Comparison of ENCODE assay signal across 17 cellular contexts in the genomic region with DNA sequence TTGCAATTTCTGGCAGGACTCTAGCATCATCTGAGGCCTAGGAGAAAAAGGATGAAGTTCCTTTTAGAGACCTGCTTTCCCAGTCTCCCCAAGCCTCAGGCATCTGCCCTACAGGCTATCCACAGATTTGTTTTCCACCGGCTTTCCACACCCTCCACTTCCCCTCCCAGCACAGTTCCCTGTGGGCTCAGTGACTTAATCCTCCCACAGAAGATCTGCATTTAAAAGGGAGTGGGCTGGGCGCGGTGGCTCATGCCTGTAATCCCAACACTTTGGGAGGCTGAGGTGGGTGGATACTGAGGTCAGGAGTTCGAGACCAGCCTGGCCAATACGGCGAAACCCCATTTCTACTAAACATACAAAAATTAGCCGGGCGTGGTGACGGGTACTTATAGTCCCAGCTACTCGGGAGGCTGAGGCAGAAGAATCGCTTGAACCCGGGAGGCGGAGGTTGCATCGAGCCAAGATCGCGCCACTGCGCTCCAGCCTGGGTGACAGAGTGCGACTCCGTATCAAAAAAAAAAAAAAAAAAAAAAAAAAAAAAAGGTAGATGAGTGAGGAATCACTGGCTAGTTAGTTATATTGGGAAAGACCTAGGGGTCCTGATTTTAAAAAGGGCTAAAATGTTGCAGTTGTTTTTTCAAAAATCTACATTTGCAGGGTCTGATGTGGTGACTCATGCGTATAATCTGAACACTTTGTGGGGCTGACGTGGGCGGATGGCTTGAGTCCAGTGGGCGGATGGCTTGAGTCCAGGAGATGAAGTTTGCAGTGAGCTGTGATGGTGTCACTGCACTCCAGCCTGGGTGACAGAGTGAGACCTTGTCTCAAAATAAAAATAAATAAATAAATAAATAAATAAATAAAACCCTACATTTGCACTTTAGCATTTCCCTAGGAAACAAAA.
A peak's percentile ranks its signal among the peaks of the same experiment; 100 is the strongest.
DNase-seq lines count a peak whose midpoint lies in the region; ATAC-seq and TF ChIP-seq lines count a peak whose summit lies in the region.
"Had no signal": no experiment of that assay in that cellular context is flagged by ENCODE, and none has a peak within 500 bp of the region (broad histone marks: within the 10 kb centered on the region; RNA-seq: fewer than 3 reads in every experiment).

No MANE protein-coding gene starts in this region.

- H4K91ac ChIP-seq in mesenchymal stem cell (ENCODE audit: low read length), result no peak overlapping the region

- no peaks in the 10 kb centered on the region for H3K9me3 Mint-ChIP-seq in T-cell
- no peaks in the 10 kb centered on the region for H3K9me3 Mint-ChIP-seq in activated naive CD8-positive, alpha-beta T cell treated with anti-CD3 and anti-CD28 coated beads, Interleukin-2, amount 50 U/mL, for 24 hours
- H3K9me3 Mint-ChIP-seq: HFFc6 had no signal

- no peaks in the 10 kb centered on the region for H3K4me1 ChIP-seq in fibroblast of lung (ENCODE audit: control insufficient read depth, extremely low read depth, insufficient read depth, low read length)
- peaks cover 2% of the 10 kb centered on the region for H3K4me1 ChIP-seq in mesenchymal stem cell (ENCODE audit: control insufficient read depth, insufficient read depth, low read depth, low read length)
- H3K4me1 ChIP-seq: pancreas had no signal

- H3K4me3 Mint-ChIP-seq in T-cell, result no peak overlapping the region
- no peak overlapping the region for H3K4me3 Mint-ChIP-seq in activated naive CD8-positive, alpha-beta T cell treated with anti-CD3 and anti-CD28 coated beads, Interleukin-2, amount 50 U/mL, for 24 hours
- H3K4me3 Mint-ChIP-seq: dendritic cell treated with granulocyte-macrophage colony-stimulating factor and Interleukin-4, amounts not matched to agents 40 ng/mL and 50 ng/mL, for 4 days; HFFc6 had no signal

- 87% methylated on average over 23 of the region's 23 CpGs for WGBS in mesenchymal stem cell
- WGBS in lower leg skin, 2 donors, result 81 to 83% methylated on average over 23 of the region's 23 CpGs

- H3K4me1 Mint-ChIP-seq in T-cell, result no peaks in the 10 kb centered on the region
- no peaks in the 10 kb centered on the region for H3K4me1 Mint-ChIP-seq in activated naive CD8-positive, alpha-beta T cell treated with anti-CD3 and anti-CD28 coated beads, Interleukin-2, amount 50 U/mL, for 24 hours

- no peaks in the 10 kb centered on the region for H3K36me3 ChIP-seq in fibroblast of lung (ENCODE audit: control insufficient read depth, insufficient read depth, low read length)
- no peaks in the 10 kb centered on the region for H3K36me3 ChIP-seq in mesenchymal stem cell (ENCODE audit: control insufficient read depth in 1 of 2, insufficient read depth in 2 of 2, low read depth in 1 of 2, low read length in 2 of 2)
- H3K36me3 ChIP-seq: pancreas had no signal

- no peaks in the 10 kb centered on the region for H4K20me1 ChIP-seq in fibroblast of lung (ENCODE audit: control insufficient read depth, extremely low read depth, insufficient read depth, low read length)

- H3K4me2 ChIP-seq in fibroblast of lung (ENCODE audit: extremely low read depth, insufficient read depth, low read length) (no peak overlapping the region), mesenchymal stem cell (ENCODE audit: low read length, poor library complexity, severe bottlenecking) (no peak overlapping the region)

- CTCF ChIA-PET in T-cell (lab: Charles Lee), result interaction anchor here in 1 of 2 donors (0.6 kb wide), 1 partner anchor 67 kb away, joined by 4 read pairs; no protein-coding TSS in a partner anchor

- peak overlapping the region in 1 of 2 experiments; percentile 37 for H3K18ac ChIP-seq in mesenchymal stem cell (ENCODE audit: low read depth in 1 of 2, low read length in 2 of 2)

- no peak overlapping the region for H2BK15ac ChIP-seq in mesenchymal stem cell (ENCODE audit: low read depth, poor library complexity, severe bottlenecking)

- no peak overlapping the region for H3K4ac ChIP-seq in mesenchymal stem cell (ENCODE audit: low read depth in 1 of 2, low read length in 2 of 2)

- no peak overlapping the region for H3K23ac ChIP-seq in mesenchymal stem cell (ENCODE audit: low read length in 2 of 2)

- H3K27ac ChIP-seq in fibroblast of lung (ENCODE audit: insufficient read depth, low read length) (no peak overlapping the region), mesenchymal stem cell (ENCODE audit: low read length, poor library complexity, severe bottlenecking) (no peak overlapping the region)
- H3K27ac ChIP-seq: pancreas had no signal

- no peak overlapping the region for H2BK5ac ChIP-seq in mesenchymal stem cell (ENCODE audit: low read depth, low read length, poor library complexity, severe bottlenecking)

- H3K79me1 ChIP-seq in mesenchymal stem cell (replicated peaks; ENCODE audit: low read length, poor library complexity, severe bottlenecking), result no peaks in the 10 kb centered on the region

- no peak overlapping the region for H2BK120ac ChIP-seq in mesenchymal stem cell (ENCODE audit: low read depth, low read length)

- H4K8ac ChIP-seq in mesenchymal stem cell (ENCODE audit: low read length), result peak overlapping the region; percentile 67

- intact Hi-C loops in lower leg skin (cut with DNase I; ENCODE audit: low total_unique reads), result no loop called here

- H2AFZ ChIP-seq in fibroblast of lung (ENCODE audit: low read length) (no peak overlapping the region), mesenchymal stem cell (ENCODE audit: low read depth, low read length) (no peak overlapping the region)

- no peak overlapping the region for H3K14ac ChIP-seq in mesenchymal stem cell (ENCODE audit: low read length in 2 of 2)

- DNase-seq in AG08395 (ENCODE audit: low spot score), result peak; percentile 32
- DNase-seq in M059J (ENCODE audit: low read depth), result peak; percentile 59
- peak; percentile 74 to 82 for DNase-seq in fibroblast of lung (ENCODE audit: low read depth in 2 of 2)
- DNase-seq in mesenchymal stem cell, result peak; percentile 77
- DNase-seq in lower leg skin (ENCODE audit: low spot score in 2 of 2), result no peak
- DNase-seq in T-cell, result no peak
- DNase-seq in NCI-H524 (lab: John Stamatoyannopoulos, UW), result no peak
- DNase-seq in activated naive CD8-positive, alpha-beta T cell treated with anti-CD3 and anti-CD28 coated beads, Interleukin-2, amount 50 U/mL, for 24 hours, result no peak
- DNase-seq: activated naive CD4-positive, alpha-beta T cell; DMS79; HFFc6; Kasumi-1; mammary epithelial cell; NCI-H2107; stimulated activated CD4-positive, alpha-beta T cell treated with anti-CD3 and anti-CD28 coated beads, Interleukin-1b, Interleukin-23, amount 100 ng/mL, for 48 hours had no signal

- no peak for TF ChIP-seq POLR2A in lower leg skin (IDR thresholded peaks at IDR 0.05)

- H2BK12ac ChIP-seq in mesenchymal stem cell (ENCODE audit: low read length in 2 of 2), result peak overlapping the region in 1 of 2 experiments; percentile 13

- peaks cover 2 to 9% of the 10 kb centered on the region in 2 donors for H3K27me3 Mint-ChIP-seq in T-cell
- H3K27me3 Mint-ChIP-seq in activated naive CD8-positive, alpha-beta T cell treated with anti-CD3 and anti-CD28 coated beads, Interleukin-2, amount 50 U/mL, for 24 hours, result peaks cover 1% of the 10 kb centered on the region

- H3K27ac Mint-ChIP-seq in T-cell, result no peak overlapping the region
- H3K27ac Mint-ChIP-seq in activated naive CD8-positive, alpha-beta T cell treated with anti-CD3 and anti-CD28 coated beads, Interleukin-2, amount 50 U/mL, for 24 hours, result no peak overlapping the region
- H3K27ac Mint-ChIP-seq: dendritic cell treated with granulocyte-macrophage colony-stimulating factor and Interleukin-4, amounts not matched to agents 40 ng/mL and 50 ng/mL, for 4 days; HFFc6 had no signal

- no peak for ATAC-seq in T-cell (replicated peaks in 1 of 4)
- no peak for ATAC-seq in activated naive CD8-positive, alpha-beta T cell treated with anti-CD3 and anti-CD28 coated beads, Interleukin-2, amount 50 U/mL, for 24 hours

- TF ChIP-seq CTCF in fibroblast of lung (conservative IDR thresholded peaks at IDR 0.05 in 1 of 2, IDR thresholded peaks at IDR 0.05 in 1 of 2; ENCODE audit: low read depth in 1 of 2, low read length in 2 of 2), result no peak
- no peak for TF ChIP-seq CTCF in lower leg skin (IDR thresholded peaks at IDR 0.05)

- H3K4me3 ChIP-seq in fibroblast of lung (replicated peaks in 1 of 4; ENCODE audit: control extremely low read depth in 1 of 4, insufficient read depth in 1 of 4, low read depth in 3 of 4, low read length in 4 of 4), result no peak overlapping the region
- no peak overlapping the region for H3K4me3 ChIP-seq in mesenchymal stem cell (ENCODE audit: insufficient read depth in 1 of 2, low read depth in 1 of 2, low read length in 2 of 2)
- no peak overlapping the region for H3K4me3 ChIP-seq in lower leg skin (ENCODE audit: low read depth, poor library complexity, severe bottlenecking)
- H3K4me3 ChIP-seq: pancreas had no signal

- H3K36me3 Mint-ChIP-seq in T-cell, result no peaks in the 10 kb centered on the region
- H3K36me3 Mint-ChIP-seq in activated naive CD8-positive, alpha-beta T cell treated with anti-CD3 and anti-CD28 coated beads, Interleukin-2, amount 50 U/mL, for 24 hours (ENCODE audit: low read depth), result no peaks in the 10 kb centered on the region

- no peaks in the 10 kb centered on the region for H3K79me2 ChIP-seq in fibroblast of lung (ENCODE audit: control insufficient read depth, insufficient read depth, low read length)

- H3K9me3 ChIP-seq in fibroblast of lung (ENCODE audit: control insufficient read depth, insufficient read depth, low read depth, low read length) (no peaks in the 10 kb centered on the region), mesenchymal stem cell (ENCODE audit: control insufficient read depth, low read length) (no peaks in the 10 kb centered on the region)
- H3K9me3 ChIP-seq: pancreas had no signal

- H3K27me3 ChIP-seq in fibroblast of lung (ENCODE audit: control insufficient read depth, insufficient read depth, low read length), result no peaks in the 10 kb centered on the region
- H3K27me3 ChIP-seq in mesenchymal stem cell (ENCODE audit: control insufficient read depth in 1 of 2, insufficient read depth in 1 of 2, low read length in 2 of 2), result peaks cover 7 to 23% of the 10 kb centered on the region in 2 experiments
- H3K27me3 ChIP-seq: pancreas had no signal

- POLR2A ChIA-PET in T-cell (lab: Charles Lee), result no interaction called here

- H3K9ac ChIP-seq in fibroblast of lung (ENCODE audit: insufficient read depth, low read length) (no peak overlapping the region), mesenchymal stem cell (ENCODE audit: low read length) (no peak overlapping the region)

- no peak overlapping the region for H2AK5ac ChIP-seq in mesenchymal stem cell (ENCODE audit: low read length, severe bottlenecking)

Comparison
In these comparisons a context has a peak if more than half of its experiments do, and no peak if none do; other contexts are left out.
1. DNase-seq: peak in AG08395 (single experiment), M059J (single experiment), fibroblast of lung (2 of 2) and mesenchymal stem cell (single experiment); none in lower leg skin (0 of 2), T-cell (0 of 34), NCI-H524 (0 of 2) and activated naive CD8-positive, alpha-beta T cell treated with anti-CD3 and anti-CD28 coated beads, Interleukin-2, amount 50 U/mL, for 24 hours (single experiment).